ENCODE assay signal across 1 cellular context in genomic region chr1:6603851-6604558, GRCh38.
TF ChIP-seq lines count a peak whose summit lies in the region.

No MANE protein-coding gene starts in this region.

TF ChIP-seq in HepG2, 621 proteins besides CTCF, POLR2A, EP300 and RAD21 (continued from another document and continues in another):
- TF ChIP-seq ATF3 (CRISPR knock-in tag; IDR thresholded peaks at IDR 0.05) (no peak), ZSCAN9 (CRISPR knock-in tag; IDR thresholded peaks at IDR 0.05; ENCODE audit: borderline replicate concordance) (peak; percentile 88), ZBTB40 (IDR thresholded peaks at IDR 0.05) (no peak), ZBTB40 (CRISPR knock-in tag; IDR thresholded peaks at IDR 0.05) (no peak; the same call in 1 of the 2 replicates), RCOR2 (CRISPR knock-in tag; IDR thresholded peaks at IDR 0.05) (no peak), KDM4B (CRISPR knock-in tag; IDR thresholded peaks at IDR 0.05) (0 out of 2 replicates have a peak, but pooled peaks have one; percentile 44), CBX5 (CRISPR knock-in tag; IDR thresholded peaks at IDR 0.05; ENCODE audit: borderline replicate concordance) (no peak), ZNF781 (CRISPR knock-in tag; IDR thresholded peaks at IDR 0.05; ENCODE audit: borderline replicate concordance, not compliant biosample characterization) (no peak), ZNF414 (CRISPR knock-in tag; IDR thresholded peaks at IDR 0.05) (no peak; the same call in 1 of the 2 replicates), ZNF441 (CRISPR knock-in tag; IDR thresholded peaks at IDR 0.05; ENCODE audit: borderline replicate concordance) (no peak), SP4 (CRISPR knock-in tag; IDR thresholded peaks at IDR 0.05) (0 out of 2 replicates have a peak, but pooled peaks have one; percentile 20), FOXM1 (CRISPR knock-in tag; IDR thresholded peaks at IDR 0.05) (no peak), PITX1 (CRISPR knock-in tag; IDR thresholded peaks at IDR 0.05) (no peak), ZSCAN12 (CRISPR knock-in tag; IDR thresholded peaks at IDR 0.05) (peak; percentile 7; the same call in 1 of the 2 replicates), PPARG (CRISPR knock-in tag; conservative IDR thresholded peaks at IDR 0.05) (peak; percentile 43; the same call in 1 of the 2 replicates), FOXC1 (CRISPR knock-in tag; IDR thresholded peaks at IDR 0.05; ENCODE audit: borderline replicate concordance) (no peak), ZMAT5 (CRISPR knock-in tag; IDR thresholded peaks at IDR 0.05; ENCODE audit: borderline replicate concordance, low read depth) (no peak), ZNF143 (CRISPR knock-in tag; IDR thresholded peaks at IDR 0.05) (no peak; the same call in 1 of the 2 replicates), GTF2F1 (IDR thresholded peaks at IDR 0.05; ENCODE audit: low read length) (no peak), NR2C2 (CRISPR knock-in tag; IDR thresholded peaks at IDR 0.05; ENCODE audit: borderline replicate concordance) (peak; percentile 33; the same call in 1 of the 2 replicates), BRCA1 (CRISPR knock-in tag; IDR thresholded peaks at IDR 0.05) (no peak), ZNF619 (CRISPR knock-in tag; IDR thresholded peaks at IDR 0.05) (no peak), ZNF547 (CRISPR knock-in tag; IDR thresholded peaks at IDR 0.05) (no peak; the same call in 1 of the 2 replicates), ERF (CRISPR knock-in tag; IDR thresholded peaks at IDR 0.05) (peak; percentile 81), ZBED4 (CRISPR knock-in tag; IDR thresholded peaks at IDR 0.05; ENCODE audit: borderline replicate concordance) (peak; percentile 84)
- TF ChIP-seq, protein P1, sequence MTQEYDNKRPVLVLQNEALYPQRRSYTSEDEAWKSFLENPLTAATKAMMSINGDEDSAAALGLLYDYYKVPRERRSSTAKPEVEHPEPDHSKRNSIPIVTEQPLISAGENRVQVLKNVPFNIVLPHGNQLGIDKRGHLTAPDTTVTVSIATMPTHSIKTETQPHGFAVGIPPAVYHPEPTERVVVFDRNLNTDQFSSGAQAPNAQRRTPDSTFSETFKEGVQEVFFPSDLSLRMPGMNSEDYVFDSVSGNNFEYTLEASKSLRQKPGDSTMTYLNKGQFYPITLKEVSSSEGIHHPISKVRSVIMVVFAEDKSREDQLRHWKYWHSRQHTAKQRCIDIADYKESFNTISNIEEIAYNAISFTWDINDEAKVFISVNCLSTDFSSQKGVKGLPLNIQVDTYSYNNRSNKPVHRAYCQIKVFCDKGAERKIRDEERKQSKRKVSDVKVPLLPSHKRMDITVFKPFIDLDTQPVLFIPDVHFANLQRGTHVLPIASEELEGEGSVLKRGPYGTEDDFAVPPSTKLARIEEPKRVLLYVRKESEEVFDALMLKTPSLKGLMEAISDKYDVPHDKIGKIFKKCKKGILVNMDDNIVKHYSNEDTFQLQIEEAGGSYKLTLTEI (CRISPR knock-in tag; conservative IDR thresholded peaks at IDR 0.05): no peak
- TF ChIP-seq, protein P2, sequence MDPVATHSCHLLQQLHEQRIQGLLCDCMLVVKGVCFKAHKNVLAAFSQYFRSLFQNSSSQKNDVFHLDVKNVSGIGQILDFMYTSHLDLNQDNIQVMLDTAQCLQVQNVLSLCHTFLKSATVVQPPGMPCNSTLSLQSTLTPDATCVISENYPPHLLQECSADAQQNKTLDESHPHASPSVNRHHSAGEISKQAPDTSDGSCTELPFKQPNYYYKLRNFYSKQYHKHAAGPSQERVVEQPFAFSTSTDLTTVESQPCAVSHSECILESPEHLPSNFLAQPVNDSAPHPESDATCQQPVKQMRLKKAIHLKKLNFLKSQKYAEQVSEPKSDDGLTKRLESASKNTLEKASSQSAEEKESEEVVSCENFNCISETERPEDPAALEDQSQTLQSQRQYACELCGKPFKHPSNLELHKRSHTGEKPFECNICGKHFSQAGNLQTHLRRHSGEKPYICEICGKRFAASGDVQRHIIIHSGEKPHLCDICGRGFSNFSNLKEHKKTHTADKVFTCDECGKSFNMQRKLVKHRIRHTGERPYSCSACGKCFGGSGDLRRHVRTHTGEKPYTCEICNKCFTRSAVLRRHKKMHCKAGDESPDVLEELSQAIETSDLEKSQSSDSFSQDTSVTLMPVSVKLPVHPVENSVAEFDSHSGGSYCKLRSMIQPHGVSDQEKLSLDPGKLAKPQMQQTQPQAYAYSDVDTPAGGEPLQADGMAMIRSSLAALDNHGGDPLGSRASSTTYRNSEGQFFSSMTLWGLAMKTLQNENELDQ (CRISPR knock-in tag; IDR thresholded peaks at IDR 0.05; ENCODE audit: borderline replicate concordance): no peak
- TF ChIP-seq, protein P3, sequence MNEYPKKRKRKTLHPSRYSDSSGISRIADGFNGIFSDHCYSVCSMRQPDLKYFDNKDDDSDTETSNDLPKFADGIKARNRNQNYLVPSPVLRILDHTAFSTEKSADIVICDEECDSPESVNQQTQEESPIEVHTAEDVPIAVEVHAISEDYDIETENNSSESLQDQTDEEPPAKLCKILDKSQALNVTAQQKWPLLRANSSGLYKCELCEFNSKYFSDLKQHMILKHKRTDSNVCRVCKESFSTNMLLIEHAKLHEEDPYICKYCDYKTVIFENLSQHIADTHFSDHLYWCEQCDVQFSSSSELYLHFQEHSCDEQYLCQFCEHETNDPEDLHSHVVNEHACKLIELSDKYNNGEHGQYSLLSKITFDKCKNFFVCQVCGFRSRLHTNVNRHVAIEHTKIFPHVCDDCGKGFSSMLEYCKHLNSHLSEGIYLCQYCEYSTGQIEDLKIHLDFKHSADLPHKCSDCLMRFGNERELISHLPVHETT (CRISPR knock-in tag; conservative IDR thresholded peaks at IDR 0.05): no peak
- TF ChIP-seq, protein P4, sequence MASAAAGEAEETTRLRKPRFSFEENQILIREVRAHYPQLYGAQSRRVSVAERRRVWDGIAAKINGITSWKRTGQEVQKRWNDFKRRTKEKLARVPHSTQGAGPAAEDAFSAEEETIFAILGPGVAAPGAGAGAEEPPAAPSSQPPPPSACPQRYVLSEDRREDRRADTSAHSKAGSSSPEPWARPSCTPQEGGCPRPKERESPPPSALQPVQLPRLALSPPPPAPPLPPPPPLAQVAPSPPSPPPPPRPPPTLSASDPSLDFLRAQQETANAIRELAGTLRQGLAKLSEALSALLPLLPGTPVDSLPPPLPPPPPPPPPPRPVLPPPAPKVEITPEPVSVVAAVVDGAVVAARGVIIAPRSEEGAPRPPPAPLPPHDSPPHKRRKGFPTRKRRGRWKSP (CRISPR knock-in tag; IDR thresholded peaks at IDR 0.05): peak; percentile 50; the same call in 1 of the 2 replicates
- TF ChIP-seq, protein P5, sequence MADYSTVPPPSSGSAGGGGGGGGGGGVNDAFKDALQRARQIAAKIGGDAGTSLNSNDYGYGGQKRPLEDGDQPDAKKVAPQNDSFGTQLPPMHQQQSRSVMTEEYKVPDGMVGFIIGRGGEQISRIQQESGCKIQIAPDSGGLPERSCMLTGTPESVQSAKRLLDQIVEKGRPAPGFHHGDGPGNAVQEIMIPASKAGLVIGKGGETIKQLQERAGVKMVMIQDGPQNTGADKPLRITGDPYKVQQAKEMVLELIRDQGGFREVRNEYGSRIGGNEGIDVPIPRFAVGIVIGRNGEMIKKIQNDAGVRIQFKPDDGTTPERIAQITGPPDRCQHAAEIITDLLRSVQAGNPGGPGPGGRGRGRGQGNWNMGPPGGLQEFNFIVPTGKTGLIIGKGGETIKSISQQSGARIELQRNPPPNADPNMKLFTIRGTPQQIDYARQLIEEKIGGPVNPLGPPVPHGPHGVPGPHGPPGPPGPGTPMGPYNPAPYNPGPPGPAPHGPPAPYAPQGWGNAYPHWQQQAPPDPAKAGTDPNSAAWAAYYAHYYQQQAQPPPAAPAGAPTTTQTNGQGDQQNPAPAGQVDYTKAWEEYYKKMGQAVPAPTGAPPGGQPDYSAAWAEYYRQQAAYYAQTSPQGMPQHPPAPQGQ (CRISPR knock-in tag; IDR thresholded peaks at IDR 0.05; ENCODE audit: borderline replicate concordance): no peak
- TF ChIP-seq, protein P6, sequence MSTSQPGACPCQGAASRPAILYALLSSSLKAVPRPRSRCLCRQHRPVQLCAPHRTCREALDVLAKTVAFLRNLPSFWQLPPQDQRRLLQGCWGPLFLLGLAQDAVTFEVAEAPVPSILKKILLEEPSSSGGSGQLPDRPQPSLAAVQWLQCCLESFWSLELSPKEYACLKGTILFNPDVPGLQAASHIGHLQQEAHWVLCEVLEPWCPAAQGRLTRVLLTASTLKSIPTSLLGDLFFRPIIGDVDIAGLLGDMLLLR (CRISPR knock-in tag; IDR thresholded peaks at IDR 0.05): no peak; the same call in 1 of the 2 replicates
